Comparison of ENCODE assay signal across 9 cellular contexts in genomic region chr2:106065983-106066826, GRCh38.
DNase-seq lines count a peak whose midpoint lies in the region; ATAC-seq and TF ChIP-seq lines count a peak whose summit lies in the region.
"Had no signal": no experiment of that assay in that cellular context is flagged by ENCODE, and none has a peak within 500 bp of the region (broad histone marks: within the 10 kb centered on the region; RNA-seq: fewer than 3 reads in every experiment).

No MANE protein-coding gene starts in this region.

- no peaks in the 10 kb centered on the region for H3K27me3 ChIP-seq in lung (ENCODE audit: control insufficient read depth, insufficient read depth)
- H3K27me3 ChIP-seq in MM.1S (replicated peaks; ENCODE audit: insufficient read depth, low read length), result no peaks in the 10 kb centered on the region

- H3K9ac ChIP-seq in MM.1S (ENCODE audit: low read length), result no peak overlapping the region

- H4K20me1 ChIP-seq in MM.1S (ENCODE audit: insufficient read depth, low read length), result no peaks in the 10 kb centered on the region

- ATAC-seq in lung (ENCODE audit: insufficient read depth, low FRiP score) (no peak), HG03108 (IDR thresholded peaks at IDR 0.05; ENCODE audit: unreplicated experiment) (no peak), HG03460 (IDR thresholded peaks at IDR 0.05; ENCODE audit: unreplicated experiment) (no peak)
- peak in 1 of 2 donors; percentile 23 for ATAC-seq in stimulated activated naive B cell treated with anti-CD40 and anti-IgM and Interleukin-4, amounts not matched to agents 10 μg/mL and 1 μg/mL and 100 μg/mL, for 72 hours (replicated peaks)

- H3K79me2 ChIP-seq in MM.1S (ENCODE audit: low read length), result no peaks in the 10 kb centered on the region

- peak overlapping the region; percentile 77 for H3K4me3 Mint-ChIP-seq in stimulated activated naive B cell treated with anti-CD40 and anti-IgM and Interleukin-4, amounts not matched to agents 10 μg/mL and 1 μg/mL and 100 μg/mL, for 72 hours

- WGBS in lung, 2 donors, result 46 to 47% methylated on average over 26 of the region's 26 CpGs

- H3K4me1 ChIP-seq in lung (ENCODE audit: control insufficient read depth in 2 of 2, insufficient read depth in 2 of 2, low read length in 2 of 2), result peaks cover 0 to 10% of the 10 kb centered on the region in 2 donors
- H3K4me1 ChIP-seq in MM.1S (ENCODE audit: low read length), result no peaks in the 10 kb centered on the region

- in situ Hi-C loops in ACHN (cut with HindIII; ENCODE audit: low pct_ligation_motif_present, low pct_unique_long_range_greater_than_20kb, low sequenced_read_pairs), result no loop called here

- H3K27me3 Mint-ChIP-seq in stimulated activated naive B cell treated with anti-CD40 and anti-IgM and Interleukin-4, amounts not matched to agents 10 μg/mL and 1 μg/mL and 100 μg/mL, for 72 hours, result peaks cover 48 to 55% of the 10 kb centered on the region in 2 donors

- H3K4me3 ChIP-seq in coronary artery (peak overlapping the region; percentile 93), lung (peak overlapping the region; percentile 30), MM.1S (ENCODE audit: low read length) (no peak overlapping the region)

- H3K27ac Mint-ChIP-seq in stimulated activated naive B cell treated with anti-CD40 and anti-IgM and Interleukin-4, amounts not matched to agents 10 μg/mL and 1 μg/mL and 100 μg/mL, for 72 hours, result no peak overlapping the region

- H3K27ac ChIP-seq in coronary artery (peak overlapping the region; percentile 42 to 47), lung (ENCODE audit: low read depth in 1 of 2, low read length in 1 of 2) (no peak overlapping the region), MM.1S (ENCODE audit: low read length) (no peak overlapping the region)

- DNase-seq in NCI-H524 treated with DMSO at 0.1 percent for 48 hours (lab: John Stamatoyannopoulos, UW) (peak; percentile 6), coronary artery (ENCODE audit: low spot score) (no peak), lung (ENCODE audit: low spot score) (peak; percentile 28), ACHN (no peak), MM.1S (no peak)
- no peak for DNase-seq in stimulated activated naive B cell treated with anti-CD40 and anti-IgM and Interleukin-4, amounts not matched to agents 10 μg/mL and 1 μg/mL and 100 μg/mL, for 72 hours
- DNase-seq: activated CD4-positive, alpha-beta T cell treated with anti-CD3 and anti-CD28 coated beads, Interleukin-2, amount 50 U/mL, for 48 hours had no signal

- H3K36me3 ChIP-seq in lung (ENCODE audit: control insufficient read depth in 2 of 2, insufficient read depth in 2 of 2, low read length in 2 of 2) (no peaks in the 10 kb centered on the region), MM.1S (replicated peaks; ENCODE audit: insufficient read depth, low read length) (no peaks in the 10 kb centered on the region)

- H3K9me3 Mint-ChIP-seq in stimulated activated naive B cell treated with anti-CD40 and anti-IgM and Interleukin-4, amounts not matched to agents 10 μg/mL and 1 μg/mL and 100 μg/mL, for 72 hours, result no peaks in the 10 kb centered on the region

- no peaks in the 10 kb centered on the region for H3K9me2 ChIP-seq in MM.1S (replicated peaks; ENCODE audit: insufficient read depth, low read length)

- peaks cover 0 to 4% of the 10 kb centered on the region in 2 donors for H3K36me3 Mint-ChIP-seq in stimulated activated naive B cell treated with anti-CD40 and anti-IgM and Interleukin-4, amounts not matched to agents 10 μg/mL and 1 μg/mL and 100 μg/mL, for 72 hours

- H3K9me3 ChIP-seq in lung (ENCODE audit: control insufficient read depth in 2 of 2, insufficient read depth in 1 of 2, low read length in 1 of 2) (peaks cover 0 to 2% of the 10 kb centered on the region in 2 donors), MM.1S (replicated peaks; ENCODE audit: insufficient read depth, low read length) (no peaks in the 10 kb centered on the region)

- no peaks in the 10 kb centered on the region for H3F3A ChIP-seq in MM.1S (ENCODE audit: insufficient read depth, low read length)

- H2AFZ ChIP-seq in MM.1S (ENCODE audit: low read length), result no peak overlapping the region

- peaks cover 17 to 19% of the 10 kb centered on the region in 2 donors for H3K4me1 Mint-ChIP-seq in stimulated activated naive B cell treated with anti-CD40 and anti-IgM and Interleukin-4, amounts not matched to agents 10 μg/mL and 1 μg/mL and 100 μg/mL, for 72 hours

- TF ChIP-seq CTCF in coronary artery (IDR thresholded peaks at IDR 0.05) (no peak), lung (IDR thresholded peaks at IDR 0.05; ENCODE audit: control extremely low read depth, extremely low read depth) (no peak), MM.1S (IDR thresholded peaks at IDR 0.05; ENCODE audit: low read length) (no peak)

- H3K4me2 ChIP-seq in MM.1S (ENCODE audit: low read depth, low read length), result no peak overlapping the region

Comparison
In these comparisons a context has a peak if more than half of its experiments do, and no peak if none do; other contexts are left out.
1. DNase-seq: peak in NCI-H524 treated with DMSO at 0.1 percent for 48 hours (single experiment) and lung (single experiment); none in coronary artery (single experiment), stimulated activated naive B cell treated with anti-CD40 and anti-IgM and Interleukin-4, amounts not matched to agents 10 μg/mL and 1 μg/mL and 100 μg/mL, for 72 hours (single experiment), ACHN (single experiment) and MM.1S (single experiment).
2. H3K27ac ChIP-seq: peak in coronary artery (2 of 2); none in lung (0 of 2) and MM.1S (single experiment).